Comparison of ENCODE assay signal across 8 cellular contexts in genomic region chr12:75977952-75978671, GRCh38. TPM values are rescaled to one million over a fixed set of nuclear protein-coding genes. Genes with fewer than 3 reads are reported as not detected.
A peak's percentile ranks its signal among the peaks of the same experiment; 100 is the strongest.
DNase-seq lines count a peak whose midpoint lies in the region; ATAC-seq and TF ChIP-seq lines count a peak whose summit lies in the region.

No MANE protein-coding gene starts in this region.

- no peak overlapping the region for H3K4me2 ChIP-seq in H9 (ENCODE audit: insufficient read depth, insufficient read length, low read length)

- no peaks in the 10 kb centered on the region for H4K20me1 ChIP-seq in H9 (ENCODE audit: control insufficient read depth, insufficient read depth, insufficient read length)

- H3K36me3 ChIP-seq in right lobe of liver = no peaks in the 10 kb centered on the region

- no peak overlapping the region for H2AFZ ChIP-seq in H9 (ENCODE audit: low read length)

- H3K4me3 ChIP-seq in right lobe of liver = no peak overlapping the region

- H3K9ac ChIP-seq in H9 (ENCODE audit: extremely low read depth, insufficient read length, low read length) = no peak overlapping the region

- no peak overlapping the region for H2BK15ac ChIP-seq in H9 (ENCODE audit: low read depth, low read length)

- H3K27me3 ChIP-seq in H9 (ENCODE audit: insufficient read depth, low read length) (no peaks in the 10 kb centered on the region), right lobe of liver (no peaks in the 10 kb centered on the region)

- no peak overlapping the region for H3K4me3 Mint-ChIP-seq in H9

- no peaks in the 10 kb centered on the region for H3K79me1 ChIP-seq in H9 (ENCODE audit: insufficient read depth, low read depth, low read length, poor library complexity, severe bottlenecking)

- H2BK20ac ChIP-seq in H9 (ENCODE audit: low read depth, low read length, poor library complexity, severe bottlenecking) = no peak overlapping the region

- H2AK5ac ChIP-seq in H9 (ENCODE audit: insufficient read length, low read length) = no peak overlapping the region

- H3K27ac Mint-ChIP-seq in H9 = peak overlapping the region; percentile 2 to 89 (median 20)

- peak; percentile 82 to 84 for ATAC-seq in activated CD4-positive, CD25-positive, alpha-beta regulatory T cell treated with anti-CD3 and anti-CD28 coated beads, Interleukin-2, amount 50 U/mL, for 24 hours
- peak; percentile 89 to 96 (median 92) for ATAC-seq in right lobe of liver

- H3K27ac ChIP-seq in H9 (ENCODE audit: insufficient read length, low read depth, low read length) (no peak overlapping the region), right lobe of liver (peak overlapping the region; percentile 58 to 83 (median 67))

- H4K91ac ChIP-seq in H9 (ENCODE audit: insufficient read length, low read depth, low read length) = no peak overlapping the region

- H2BK5ac ChIP-seq in H9 (ENCODE audit: insufficient read length, low read length) = no peak overlapping the region

- H3T11ph ChIP-seq in H9 (ENCODE audit: low read length) = no peak overlapping the region

- H3K14ac ChIP-seq in H9 (ENCODE audit: insufficient read depth, low read length) = no peak overlapping the region

- no peak overlapping the region for H2BK120ac ChIP-seq in H9 (ENCODE audit: low read depth, low read length, poor library complexity, severe bottlenecking)

- H4K8ac ChIP-seq in H9 (replicated peaks; ENCODE audit: insufficient read length, low read depth, low read length) = no peak overlapping the region

- H3K27me3 Mint-ChIP-seq in H9 (ENCODE audit: low read depth) = no peaks in the 10 kb centered on the region

- no peak overlapping the region for H3K4ac ChIP-seq in H9 (ENCODE audit: low read depth, low read length)

- no peak overlapping the region for H3K18ac ChIP-seq in H9 (ENCODE audit: insufficient read length, low read depth, low read length)

- H3K4me1 Mint-ChIP-seq in H9 = peaks cover 47 to 48% of the 10 kb centered on the region in 2 experiments

- no peaks in the 10 kb centered on the region for H3K9me3 ChIP-seq in H9 (ENCODE audit: control insufficient read depth, low read depth, low read length)
- H3K9me3 ChIP-seq in right lobe of liver = no peaks in the 10 kb centered on the region

- H3K36me3 Mint-ChIP-seq in H9 (ENCODE audit: insufficient read depth in 1 of 3, low read depth in 3 of 3) = no peaks in the 10 kb centered on the region; a peak in 1 of 7 replicates

- no peak overlapping the region for H3K56ac ChIP-seq in H9 (ENCODE audit: insufficient read length, low read depth, low read length)

- DNase-seq in GDM1 (lab: John Stamatoyannopoulos, UW) (peak; percentile 82), H9 (no peak), M059J (ENCODE audit: low read depth) (peak; percentile 100), cerebellar cortex (ENCODE audit: low spot score) (peak; percentile 44), right lobe of liver (peak; percentile 65 to 82 (median 71)), NCI-H2171 (lab: John Stamatoyannopoulos, UW) (no peak)
- DNase-seq in stimulated activated CD4-positive, alpha-beta T cell treated with anti-CD3 and anti-CD28 coated beads, TNF-alpha, amount 100 ng/mL, for 1 hour (ENCODE audit: low read depth in 3 of 3, low spot score in 1 of 3) = peak; percentile 24 to 72 (median 66)

- H3K23me2 ChIP-seq in H9 (ENCODE audit: insufficient read length, low read depth, low read length, poor library complexity, severe bottlenecking) = no peaks in the 10 kb centered on the region

- H3K4me1 ChIP-seq in H9 (ENCODE audit: insufficient read depth, low read length) (peaks cover 12% of the 10 kb centered on the region), right lobe of liver (peaks cover 0 to 43% (median 16%) of the 10 kb centered on the region in 4 donors)

- no peak overlapping the region for H4K5ac ChIP-seq in H9 (ENCODE audit: insufficient read length, low read depth, low read length)

- H3K9me3 Mint-ChIP-seq in H9 = no peaks in the 10 kb centered on the region

- H3K79me2 ChIP-seq in H9 (ENCODE audit: insufficient read depth, low read length) = no peaks in the 10 kb centered on the region

- intact Hi-C loops in right lobe of liver (cut with DNase I) = no loop called here

- H2BK12ac ChIP-seq in H9 (ENCODE audit: insufficient read length, low read depth, low read length) = no peak overlapping the region

- no CpG with 5 or more reads among the region's 5 CpGs for WGBS in H9 (ENCODE audit: extremely low coverage, insufficient read length, low lambda C conversion rate)
- WGBS in right lobe of liver (ENCODE audit: insufficient coverage, low coverage, low lambda C conversion rate, missing lambda C conversion rate) = 3% methylated on average over 5 of the region's 5 CpGs

- H3K23ac ChIP-seq in H9 (ENCODE audit: insufficient read length, low read depth, low read length) = no peak overlapping the region

- TF ChIP-seq CTCF in H9 (conservative IDR thresholded peaks at IDR 0.05) = no peak
- peak in 1 of 4 donors; percentile 27 for TF ChIP-seq CTCF in right lobe of liver (IDR thresholded peaks at IDR 0.05)

- peak; percentile 63 for TF ChIP-seq POLR2A in right lobe of liver (IDR thresholded peaks at IDR 0.05)

RNA-seq across cellular contexts. Expression of gene PHLDA1, which starts 53.5 kb away (rescaled TPM):
- total RNA-seq in H9 (2021) (106 TPM in 2 replicates), right lobe of liver (10 to 100 TPM in 4 of 6 experiments, 1 to 10 TPM in 2; 1.7 to 22.4 (median 14.3) TPM)
- 65.4 and 101 TPM in 2 replicates for total RNA-seq in M059J (2014; rRNA removed; shearing (Covaris generic))

Comparison
In these comparisons a context has a peak if more than half of its experiments do, and no peak if none do; other contexts are left out.
1. DNase-seq: peak in GDM1 (single experiment), M059J (single experiment), cerebellar cortex (single experiment), right lobe of liver (3 of 3) and stimulated activated CD4-positive, alpha-beta T cell treated with anti-CD3 and anti-CD28 coated beads, TNF-alpha, amount 100 ng/mL, for 1 hour (3 of 3); none in H9 (single experiment) and NCI-H2171 (single experiment).